Comparison of ENCODE assay signal across 13 cellular contexts in genomic region chr10:28666751-28667467, GRCh38.
"Had no signal": no experiment of that assay in that cellular context is flagged by ENCODE, and none has a peak within 500 bp of the region (broad histone marks: within the 10 kb centered on the region; RNA-seq: fewer than 3 reads in every experiment).

No MANE protein-coding gene starts in this region.

- H3K4me3 ChIP-seq: stomach, upper lobe of left lung had no signal

- H3K9me3 ChIP-seq: stomach, upper lobe of left lung had no signal

- DNase-seq: activated CD4-positive, alpha-beta T cell treated with anti-CD3 and anti-CD28 coated beads for 36 hours; activated CD4-positive, alpha-beta T cell treated with anti-CD3 and anti-CD28 coated beads, Interleukin-2, amount 50 U/mL, for 48 hours; activated gamma-delta T cell; effector CD4-positive, alpha-beta T cell; head of caudate nucleus; left ventricle myocardium superior; occipital lobe; stomach had no signal

- H3K27ac Mint-ChIP-seq: activated CD4-positive, alpha-beta T cell treated with anti-CD3 and anti-CD28 coated beads for 36 hours; activated naive CD4-positive, alpha-beta T cell treated with anti-CD3 and anti-CD28 coated beads, Interleukin-2, amount 50 U/mL, for 72 hours; memory B cell; natural killer cell treated with Interleukin-12 subunit alpha and Interleukin-12 subunit beta and Interleukin-15 and Interleukin-18, amount 100 ng/mL, for 72 hours; T-helper 2 cell treated with Interferon-gamma antibody and Interleukin-4, amounts not matched to agents 5 μg/mL and 100 μg/mL, for 36 hours had no signal

- H3K4me3 Mint-ChIP-seq: activated CD4-positive, alpha-beta T cell treated with anti-CD3 and anti-CD28 coated beads for 36 hours; memory B cell; natural killer cell treated with Interleukin-12 subunit alpha and Interleukin-12 subunit beta and Interleukin-15 and Interleukin-18, amount 100 ng/mL, for 72 hours had no signal

- H3K27ac ChIP-seq: stomach, upper lobe of left lung had no signal

- H3K36me3 Mint-ChIP-seq: memory B cell; natural killer cell treated with Interleukin-12 subunit alpha and Interleukin-12 subunit beta and Interleukin-15 and Interleukin-18, amount 100 ng/mL, for 72 hours had no signal

- H3K9me3 Mint-ChIP-seq: activated naive CD4-positive, alpha-beta T cell treated with anti-CD3 and anti-CD28 coated beads, Interleukin-2, amount 50 U/mL, for 72 hours; memory B cell; natural killer cell treated with Interleukin-12 subunit alpha and Interleukin-12 subunit beta and Interleukin-15 and Interleukin-18, amount 100 ng/mL, for 72 hours; T-helper 2 cell treated with Interferon-gamma antibody and Interleukin-4, amounts not matched to agents 5 μg/mL and 100 μg/mL, for 36 hours had no signal

- H3K36me3 ChIP-seq: stomach, upper lobe of left lung had no signal

- ATAC-seq: activated CD4-positive, alpha-beta T cell treated with anti-CD3 and anti-CD28 coated beads for 36 hours; activated naive CD4-positive, alpha-beta T cell treated with anti-CD3 and anti-CD28 coated beads, Interleukin-2, amount 50 U/mL, for 72 hours; left ventricle myocardium superior; natural killer cell treated with Interleukin-12 subunit alpha and Interleukin-12 subunit beta and Interleukin-15 and Interleukin-18, amount 100 ng/mL, for 72 hours had no signal
